In the genomic region with DNA sequence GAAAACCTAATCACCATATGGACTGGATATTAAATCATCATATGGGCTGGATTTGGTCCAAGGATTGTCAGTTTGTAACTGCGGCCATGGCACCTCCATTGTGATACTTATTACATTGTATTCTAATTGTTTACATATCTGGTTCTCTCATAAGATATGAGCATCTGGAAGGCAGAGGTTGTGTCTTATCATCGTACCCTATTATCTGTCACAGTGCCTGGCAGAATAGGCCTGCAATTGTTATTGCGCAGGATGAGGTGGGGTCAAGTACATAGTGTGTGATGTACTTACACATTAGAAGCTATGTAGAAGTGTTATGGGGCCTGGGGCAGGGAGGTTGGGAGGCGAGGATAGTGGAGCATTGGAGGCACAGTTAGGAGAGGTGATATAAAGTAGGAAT, we compare ENCODE assay signal across 24 cellular contexts.
"Had no signal": no experiment of that assay in that cellular context is flagged by ENCODE, and none has a peak within 500 bp of the region (broad histone marks: within the 10 kb centered on the region; RNA-seq: fewer than 3 reads in every experiment).

No MANE protein-coding gene starts in this region.

- H3K4me3 ChIP-seq: lower lobe of right lung, right lobe of liver had no signal

- H3K9me3 ChIP-seq: lower lobe of right lung, right lobe of liver had no signal

- ATAC-seq: lower lobe of right lung; natural killer cell; right lobe of liver; stimulated activated memory B cell treated with anti-CD40 and anti-IgM and Interleukin-4, amounts not matched to agents 10 μg/mL and 1 μg/mL and 100 μg/mL, for 72 hours; stimulated activated naive CD8-positive, alpha-beta T cell treated with anti-CD3 and anti-CD28 coated beads, Interleukin-15, amount 100 ng/mL, for 72 hours had no signal

- H3K27ac ChIP-seq: VCaP had no signal

- DNase-seq: activated CD4-positive, alpha-beta T cell treated with anti-CD3 and anti-CD28 coated beads for 4 hours; activated CD4-positive, alpha-beta T cell treated with anti-CD3 and anti-CD28 coated beads, Interleukin-2, amount 50 U/mL, for 4 hours; activated effector memory CD4-positive, alpha-beta T cell treated with anti-CD3 and anti-CD28 coated beads, Interleukin-2, amount 50 U/mL, for 16 hours; activated naive CD4-positive, alpha-beta T cell treated with anti-CD3 and anti-CD28 coated beads for 36 hours; activated naive CD8-positive, alpha-beta T cell treated with anti-CD3 and anti-CD28 coated beads, Interleukin-2, amount 10 ng/mL, durations not matched to agents 7 days and 5 days; amniotic stem cell; caudate nucleus; effector CD8-positive, alpha-beta T cell; head of caudate nucleus; hippocampal formation; immature natural killer cell; lower lobe of right lung; mesenchymal stem cell; natural killer cell; right lobe of liver; small intestine; stimulated activated CD4-positive, alpha-beta T cell treated with anti-CD3 and anti-CD28 coated beads, Interleukin-1b, Interleukin-23, amount 100 ng/mL, for 48 hours; stimulated activated CD4-positive, alpha-beta T cell treated with anti-CD3 and anti-CD28 coated beads, Interleukin-4, amount 100 ng/mL, for 4 hours; stimulated activated CD8-positive, alpha-beta memory T cell treated with anti-CD3 and anti-CD28 coated beads, Interleukin-4, amount 100 ng/mL, for 48 hours; stimulated activated naive CD8-positive, alpha-beta T cell treated with anti-CD3 and anti-CD28 coated beads, Interleukin-15, amount 100 ng/mL, for 72 hours; T-helper 9 cell; trophoblast cell had no signal

- H3K27me3 ChIP-seq: right lobe of liver had no signal
